Comparison of ENCODE assay signal across 8 cellular contexts in the genomic region with DNA sequence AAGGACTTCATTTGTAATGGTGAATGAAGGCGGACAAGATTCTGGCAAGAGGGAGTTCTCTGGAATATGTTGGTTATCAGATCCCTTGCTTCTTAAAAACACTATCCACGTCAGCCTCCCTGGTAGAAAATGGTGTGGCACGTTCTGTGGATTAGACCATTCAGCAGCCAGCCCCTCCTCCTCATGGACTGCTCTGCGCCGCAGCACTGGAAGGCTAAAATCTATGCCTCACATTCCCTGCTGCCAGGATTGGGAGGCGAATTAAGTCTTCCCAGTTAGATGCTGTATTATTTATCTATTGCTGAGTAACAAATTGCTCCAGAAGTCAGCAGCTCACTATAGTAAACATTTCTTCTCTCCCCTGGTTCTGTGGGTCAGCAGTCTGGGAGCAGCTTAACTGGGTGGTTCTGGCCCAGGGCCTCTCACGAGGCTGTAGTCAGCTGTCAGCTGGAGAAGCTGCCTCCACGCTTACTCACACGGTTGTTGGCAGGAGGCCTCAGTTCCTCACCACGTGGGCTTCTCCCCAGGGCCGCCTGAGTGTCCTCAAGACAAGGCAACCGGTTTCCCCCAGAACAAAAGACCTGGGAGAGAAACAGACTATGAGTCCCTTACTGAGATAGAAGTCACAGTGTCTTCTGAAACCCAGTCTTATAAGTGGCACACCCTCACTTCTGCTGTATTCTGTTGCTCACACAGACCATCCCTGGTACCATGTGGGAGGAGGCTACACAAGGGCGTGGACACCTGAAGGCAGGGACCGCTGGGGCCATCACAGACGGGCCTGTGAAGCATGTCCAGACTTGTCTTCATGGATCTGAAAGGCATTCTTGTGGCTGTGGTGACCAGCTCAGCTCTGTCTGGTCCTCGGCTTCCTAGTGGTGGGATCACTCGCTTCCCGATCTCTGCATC.
DNase-seq lines count a peak whose midpoint lies in the region; TF ChIP-seq lines count a peak whose summit lies in the region.

No MANE protein-coding gene starts in this region.

- intact Hi-C loops in ovary (cut with DNase I), result no loop called here
- intact Hi-C loops in activated T-helper 1 cell treated with anti-CD3 and anti-CD28 coated beads, Interleukin-12 subunit alpha, Interleukin-12 subunit beta, Interleukin-2, Interleukin-4 antibody, amounts not matched to agents 30 ng/mL and 10 ng/mL and 1 ng/mL, durations not matched to agents 14 hours and 24 hours and 36 hours (cut with micrococcal nuclease), result no loop called here

- peak; percentile 73 for DNase-seq in AG09319 (ENCODE audit: extremely low read depth, low read depth)
- peak; percentile 18 for DNase-seq in RWPE1 (ENCODE audit: low spot score)
- peak; percentile 71 for DNase-seq in fibroblast of pulmonary artery (ENCODE audit: low read depth)
- peak in 3 of 5 donors; percentile 35 to 48 (median 38) for DNase-seq in ovary
- DNase-seq in HEK293T (ENCODE audit: extremely low spot score), result no peak
- no peak for DNase-seq in activated T-helper 1 cell treated with anti-CD3 and anti-CD28 coated beads, Interleukin-12 subunit alpha, Interleukin-12 subunit beta, Interleukin-2, Interleukin-4 antibody, amounts not matched to agents 30 ng/mL and 10 ng/mL and 1 ng/mL, durations not matched to agents 14 hours and 24 hours and 36 hours (ENCODE audit: low spot score)
- no peak for DNase-seq in NCI-H2107 treated with DMSO at 0.1 percent for 48 hours (lab: John Stamatoyannopoulos, UW; ENCODE audit: unreplicated experiment)
- no peak for DNase-seq in stimulated activated CD4-positive, alpha-beta T cell treated with anti-CD3 and anti-CD28 coated beads, Interleukin-15, amount 100 ng/mL, for 24 hours

- no peaks in the 10 kb centered on the region for H3K36me3 Mint-ChIP-seq in activated T-helper 1 cell treated with anti-CD3 and anti-CD28 coated beads, Interleukin-12 subunit alpha, Interleukin-12 subunit beta, Interleukin-2, Interleukin-4 antibody, amounts not matched to agents 30 ng/mL and 10 ng/mL and 1 ng/mL, durations not matched to agents 14 hours and 24 hours and 36 hours (ENCODE audit: low read depth)

- H3K27me3 ChIP-seq in ovary, result no peaks in the 10 kb centered on the region

- peak overlapping the region; percentile 37 for H3K27ac ChIP-seq in RWPE1
- no peak overlapping the region for H3K27ac ChIP-seq in ovary

- no peaks in the 10 kb centered on the region for H3K9me3 Mint-ChIP-seq in activated T-helper 1 cell treated with anti-CD3 and anti-CD28 coated beads, Interleukin-12 subunit alpha, Interleukin-12 subunit beta, Interleukin-2, Interleukin-4 antibody, amounts not matched to agents 30 ng/mL and 10 ng/mL and 1 ng/mL, durations not matched to agents 14 hours and 24 hours and 36 hours

- H3K4me1 ChIP-seq in ovary (ENCODE audit: insufficient read depth), result no peaks in the 10 kb centered on the region

- no peak for TF ChIP-seq EP300 in ovary (IDR thresholded peaks at IDR 0.05)

- no peak overlapping the region for H3K4me3 Mint-ChIP-seq in activated T-helper 1 cell treated with anti-CD3 and anti-CD28 coated beads, Interleukin-12 subunit alpha, Interleukin-12 subunit beta, Interleukin-2, Interleukin-4 antibody, amounts not matched to agents 30 ng/mL and 10 ng/mL and 1 ng/mL, durations not matched to agents 14 hours and 24 hours and 36 hours

- no peaks in the 10 kb centered on the region for H3K36me3 ChIP-seq in ovary

- no peak overlapping the region for H3K27ac Mint-ChIP-seq in activated T-helper 1 cell treated with anti-CD3 and anti-CD28 coated beads, Interleukin-12 subunit alpha, Interleukin-12 subunit beta, Interleukin-2, Interleukin-4 antibody, amounts not matched to agents 30 ng/mL and 10 ng/mL and 1 ng/mL, durations not matched to agents 14 hours and 24 hours and 36 hours

- POLR2A ChIA-PET in RWPE1 (lab: Yijun Ruan, JAX; ENCODE audit: low non-redundant PET), result no interaction called here
- POLR2A ChIA-PET in HEK293T (lab: Yijun Ruan, JAX), result no interaction called here

- TF ChIP-seq POLR2A in ovary (IDR thresholded peaks at IDR 0.05), result no peak

- 52 to 64% (median 56%) methylated on average over 18 of the region's 18 CpGs for WGBS in ovary, 3 donors

- H3K27me3 Mint-ChIP-seq in activated T-helper 1 cell treated with anti-CD3 and anti-CD28 coated beads, Interleukin-12 subunit alpha, Interleukin-12 subunit beta, Interleukin-2, Interleukin-4 antibody, amounts not matched to agents 30 ng/mL and 10 ng/mL and 1 ng/mL, durations not matched to agents 14 hours and 24 hours and 36 hours (ENCODE audit: insufficient read depth), result no peaks in the 10 kb centered on the region

- no peaks in the 10 kb centered on the region for H3K9me3 ChIP-seq in ovary

- no peak overlapping the region for H3K4me3 ChIP-seq in fibroblast of pulmonary artery (replicated peaks; ENCODE audit: low read depth, low read length)
- H3K4me3 ChIP-seq in ovary, result no peak overlapping the region

- H3K4me1 Mint-ChIP-seq in activated T-helper 1 cell treated with anti-CD3 and anti-CD28 coated beads, Interleukin-12 subunit alpha, Interleukin-12 subunit beta, Interleukin-2, Interleukin-4 antibody, amounts not matched to agents 30 ng/mL and 10 ng/mL and 1 ng/mL, durations not matched to agents 14 hours and 24 hours and 36 hours (ENCODE audit: low read depth), result no peaks in the 10 kb centered on the region

- CTCF ChIA-PET in RWPE1 (lab: Yijun Ruan, JAX), result no interaction called here
- CTCF ChIA-PET in HEK293T (lab: Yijun Ruan, JAX), result no interaction called here

- TF ChIP-seq CTCF in AG09319 (IDR thresholded peaks at IDR 0.05; ENCODE audit: low read depth, low read length) (no peak), RWPE1 (conservative IDR thresholded peaks at IDR 0.05; ENCODE audit: low read depth) (no peak), fibroblast of pulmonary artery (IDR thresholded peaks at IDR 0.05; ENCODE audit: low read length, missing control alignments) (no peak), ovary (IDR thresholded peaks at IDR 0.05) (no peak)

TF ChIP-seq in HEK293T, 16 proteins besides CTCF, POLR2A, EP300 and RAD21:
- no peak for TF ChIP-seq ELF4 (IDR thresholded peaks at IDR 0.05)
TF ChIP-seq in HEK293T: peak in this region for 0.

Comparison
In these comparisons a context has a peak if more than half of its experiments do, and no peak if none do; other contexts are left out.
1. DNase-seq: peak in AG09319 (single experiment), RWPE1 (single experiment), fibroblast of pulmonary artery (single experiment) and ovary (3 of 5); none in HEK293T (single experiment), activated T-helper 1 cell treated with anti-CD3 and anti-CD28 coated beads, Interleukin-12 subunit alpha, Interleukin-12 subunit beta, Interleukin-2, Interleukin-4 antibody, amounts not matched to agents 30 ng/mL and 10 ng/mL and 1 ng/mL, durations not matched to agents 14 hours and 24 hours and 36 hours (single experiment), NCI-H2107 treated with DMSO at 0.1 percent for 48 hours (single experiment) and stimulated activated CD4-positive, alpha-beta T cell treated with anti-CD3 and anti-CD28 coated beads, Interleukin-15, amount 100 ng/mL, for 24 hours (single experiment).